ENCODE assay signal across 23 cellular contexts in genomic region chr2:223363085-223363484, GRCh38.
"Had no signal": no experiment of that assay in that cellular context is flagged by ENCODE, and none has a peak within 500 bp of the region (broad histone marks: within the 10 kb centered on the region; RNA-seq: fewer than 3 reads in every experiment).

No MANE protein-coding gene starts in this region.

- H3K4me3 ChIP-seq: heart left ventricle, smooth muscle cell, stomach, suprapubic skin, tibial artery, upper lobe of right lung had no signal

- DNase-seq: activated CD4-positive, alpha-beta T cell treated with anti-CD3 and anti-CD28 coated beads for 36 hours; activated CD4-positive, CD25-positive, alpha-beta regulatory T cell; activated CD8-positive, alpha-beta memory T cell treated with anti-CD3 and anti-CD28 coated beads, Interleukin-2, amount 10 ng/mL, durations not matched to agents 7 days and 5 days; activated CD8-positive, alpha-beta T cell treated with anti-CD3 and anti-CD28 coated beads, Interleukin-2, amount 10 ng/mL, durations not matched to agents 7 days and 5 days; activated naive CD8-positive, alpha-beta T cell treated with anti-CD3 and anti-CD28 coated beads, Interleukin-2, amount 50 U/mL, for 24 hours; activated T-cell treated with anti-CD3 and anti-CD28 coated beads, Interleukin-2, amount 50 U/mL, for 48 hours; amygdala; caudate nucleus; endodermal cell; foreskin keratinocyte; heart left ventricle; naive B cell; nephron progenitor cell; retina; stimulated activated CD4-positive, alpha-beta T cell treated with anti-CD3 and anti-CD28 coated beads, Interleukin-1b, Interleukin-23, amount 100 ng/mL, for 48 hours; stimulated activated naive B cell treated with anti-CD40 and anti-IgM and Interleukin-4, amounts not matched to agents 10 μg/mL and 1 μg/mL and 100 μg/mL, for 72 hours; stomach; tibial artery; upper lobe of right lung had no signal

- H3K36me3 ChIP-seq: heart left ventricle, neutrophil, stomach, suprapubic skin, tibial artery, upper lobe of right lung had no signal

- ATAC-seq: activated CD4-positive, alpha-beta T cell treated with anti-CD3 and anti-CD28 coated beads for 36 hours; activated CD8-positive, alpha-beta memory T cell treated with anti-CD3 and anti-CD28 coated beads, Interleukin-2, amount 10 ng/mL, durations not matched to agents 7 days and 5 days; activated CD8-positive, alpha-beta T cell treated with anti-CD3 and anti-CD28 coated beads, Interleukin-2, amount 10 ng/mL, durations not matched to agents 7 days and 5 days; activated naive CD8-positive, alpha-beta T cell treated with anti-CD3 and anti-CD28 coated beads, Interleukin-2, amount 50 U/mL, for 24 hours; esophagus mucosa; foreskin keratinocyte; heart left ventricle; stimulated activated naive B cell treated with anti-CD40 and anti-IgM and Interleukin-4, amounts not matched to agents 10 μg/mL and 1 μg/mL and 100 μg/mL, for 72 hours; upper lobe of right lung had no signal

- H3K27me3 ChIP-seq: foreskin keratinocyte, heart left ventricle, neutrophil, stomach, suprapubic skin, tibial artery, upper lobe of right lung had no signal

- H3K4me1 ChIP-seq: foreskin keratinocyte, heart left ventricle, suprapubic skin, tibial artery, upper lobe of right lung had no signal

- H3K27ac ChIP-seq: foreskin keratinocyte, heart left ventricle, neutrophil, suprapubic skin, tibial artery, upper lobe of right lung had no signal

- H3K9me3 ChIP-seq: heart left ventricle, neutrophil, stomach, suprapubic skin, tibial artery, upper lobe of right lung had no signal
